In the genomic region with DNA sequence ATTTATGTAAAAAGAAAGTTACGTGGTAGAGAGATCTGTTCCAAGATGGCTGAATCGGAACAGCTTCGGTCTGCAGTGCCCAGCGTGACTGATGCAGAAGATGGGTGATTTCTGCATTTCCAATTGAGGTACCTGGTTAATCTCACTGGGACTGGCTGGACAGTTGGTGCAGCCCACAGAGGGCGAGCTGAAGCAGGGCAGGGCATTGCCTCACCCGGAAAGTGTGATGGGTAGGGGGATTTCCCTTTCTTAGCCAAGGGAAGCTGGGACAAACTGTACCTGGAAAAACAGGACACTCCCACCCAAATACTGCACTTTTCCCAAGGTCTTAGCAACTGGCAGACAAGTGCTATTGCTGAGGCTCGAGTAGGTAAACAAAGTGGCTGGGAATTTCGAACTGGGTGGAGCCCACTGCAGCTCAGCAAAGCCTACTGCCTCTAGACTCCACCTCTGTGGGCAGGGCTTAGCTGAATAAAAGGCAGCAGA, we compare ENCODE assay signal across 8 cellular contexts. TPM values are rescaled to one million over a fixed set of nuclear protein-coding genes. Genes with fewer than 3 reads are reported as not detected.
DNase-seq lines count a peak whose midpoint lies in the region; ATAC-seq and TF ChIP-seq lines count a peak whose summit lies in the region.

No MANE protein-coding gene starts in this region.

- H3K79me2 ChIP-seq in osteoblast (ENCODE audit: insufficient read depth, low read length) (no peaks in the 10 kb centered on the region), PC-3 (ENCODE audit: low read length) (no peaks in the 10 kb centered on the region)

- no TSS peak for BruUV-seq in PC-3 (replicated peaks; lab: Mats Ljungman, UMichigan)

- H2AFZ ChIP-seq in osteoblast (ENCODE audit: low read length) (peak overlapping the region; percentile 35), PC-3 (ENCODE audit: low read length) (no peak overlapping the region)

- ATAC-seq in GM19397 (IDR thresholded peaks at IDR 0.05; ENCODE audit: unreplicated experiment) (peak; percentile 47), body of pancreas (peak; percentile 89), PC-3 (no peak), HG02970 (IDR thresholded peaks at IDR 0.05; ENCODE audit: low FRiP score, unreplicated experiment) (no peak)

- no peaks in the 10 kb centered on the region for H3K9me2 ChIP-seq in PC-3 (replicated peaks; ENCODE audit: low read length)

- peak in 1 of 7 experiments; percentile 3 for TF ChIP-seq CTCF in body of pancreas (IDR thresholded peaks at IDR 0.05)
- TF ChIP-seq CTCF in osteoblast (IDR thresholded peaks at IDR 0.05; ENCODE audit: extremely low read depth, low read depth, low read length), result no peak
- no peak for TF ChIP-seq CTCF in PC-3 (conservative IDR thresholded peaks at IDR 0.05; ENCODE audit: low read depth, low read length)

- H3K4me1 ChIP-seq in body of pancreas (peaks cover 18% of the 10 kb centered on the region), osteoblast (ENCODE audit: insufficient read depth, low read length) (no peaks in the 10 kb centered on the region), PC-3 (ENCODE audit: insufficient read depth, low read length) (no peaks in the 10 kb centered on the region)

- H3K4me2 ChIP-seq in osteoblast (ENCODE audit: insufficient read depth, low read length), result no peak overlapping the region
- no peak overlapping the region for H3K4me2 ChIP-seq in PC-3 (ENCODE audit: low read length)

- WGBS in body of pancreas, 2 donors, result 50 to 53% methylated on average over 8 of the region's 8 CpGs

- CTCF ChIA-PET in PC-3 (lab: Charles Lee), result no interaction called here

- H3K9me3 ChIP-seq in body of pancreas (no peaks in the 10 kb centered on the region), osteoblast (ENCODE audit: low read depth, low read length) (no peaks in the 10 kb centered on the region), PC-3 (ENCODE audit: low read length) (no peaks in the 10 kb centered on the region)

- H3K27me3 ChIP-seq in body of pancreas, result no peaks in the 10 kb centered on the region
- H3K27me3 ChIP-seq in osteoblast (ENCODE audit: insufficient read depth, low read length), result peaks cover 11% of the 10 kb centered on the region
- no peaks in the 10 kb centered on the region for H3K27me3 ChIP-seq in PC-3 (ENCODE audit: low read length)

- no peaks in the 10 kb centered on the region for H3K36me3 ChIP-seq in body of pancreas (replicated peaks in 1 of 2; ENCODE audit: insufficient read depth in 1 of 2, low read depth in 2 of 2)
- no peaks in the 10 kb centered on the region for H3K36me3 ChIP-seq in osteoblast (ENCODE audit: insufficient read depth, low read length)
- H3K36me3 ChIP-seq in PC-3 (ENCODE audit: low read depth, low read length), result no peaks in the 10 kb centered on the region

- POLR2A ChIA-PET in PC-3 (lab: Charles Lee; ENCODE audit: unreplicated experiment), result no interaction called here

- TF ChIP-seq POLR2A in body of pancreas (IDR thresholded peaks at IDR 0.05), result no peak

- intact Hi-C loops in body of pancreas (cut with DNase I) (no loop called here), PC-3 (cut with micrococcal nuclease) (no loop called here)

- H4K20me1 ChIP-seq in osteoblast (ENCODE audit: insufficient read depth, low read length) (no peaks in the 10 kb centered on the region), PC-3 (ENCODE audit: low read length) (no peaks in the 10 kb centered on the region)

- DNase-seq in LoVo (ENCODE audit: low spot score), result peak; percentile 50
- DNase-seq in body of pancreas, result peak; percentile 53 to 76 (median 74)
- DNase-seq in osteoblast (ENCODE audit: insufficient read length, low spot score, missing footprints), result no peak
- no peak for DNase-seq in PC-3
- DNase-seq in cerebellum (ENCODE audit: low spot score), result no peak
- no peak for DNase-seq in NCI-H69 (lab: John Stamatoyannopoulos, UW)

- H3K4me3 ChIP-seq in body of pancreas, result no peak overlapping the region
- peak overlapping the region; percentile 39 for H3K4me3 ChIP-seq in osteoblast (ENCODE audit: insufficient read depth, low read length)
- H3K4me3 ChIP-seq in PC-3 (ENCODE audit: low read length), result no peak overlapping the region

- no peaks in the 10 kb centered on the region for H3F3A ChIP-seq in PC-3 (ENCODE audit: low read length, unreplicated experiment)

- no peak overlapping the region for H3K9ac ChIP-seq in PC-3 (ENCODE audit: low read length)

- peak overlapping the region in 3 of 4 donors; percentile 32 to 67 (median 41) for H3K27ac ChIP-seq in body of pancreas
- no peak overlapping the region for H3K27ac ChIP-seq in osteoblast (ENCODE audit: low read depth, low read length)
- no peak overlapping the region for H3K27ac ChIP-seq in PC-3 (ENCODE audit: low read length)

RNA-seq across cellular contexts. Expression of gene HSD17B4, which starts 13.1 kb away (rescaled TPM):
- total RNA-seq in body of pancreas (10 to 100 TPM; 97.2 to 98.6 TPM), osteoblast (130 and 134 TPM in 2 replicates), PC-3 (2014; rRNA removed) (101 and 165 TPM in 2 replicates), cerebellum (149 TPM)

Comparison
In these comparisons a context has a peak if more than half of its experiments do, and no peak if none do; other contexts are left out.
1. ATAC-seq: peak in GM19397 (single experiment) and body of pancreas (single experiment); none in PC-3 (single experiment) and HG02970 (single experiment).
2. DNase-seq: peak in LoVo (single experiment) and body of pancreas (4 of 4); none in osteoblast (single experiment), PC-3 (single experiment), cerebellum (single experiment) and NCI-H69 (single experiment).
3. H3K27ac ChIP-seq: peak in body of pancreas (3 of 4); none in osteoblast (single experiment) and PC-3 (single experiment).